ENCODE assay signal across 9 cellular contexts in genomic region chr2:97267411-97268074, GRCh38.
DNase-seq lines count a peak whose midpoint lies in the region; ATAC-seq and TF ChIP-seq lines count a peak whose summit lies in the region.
"Had no signal": no experiment of that assay in that cellular context is flagged by ENCODE, and none has a peak within 500 bp of the region (broad histone marks: within the 10 kb centered on the region; RNA-seq: fewer than 3 reads in every experiment).

No MANE protein-coding gene starts in this region.

- H3K36me3 ChIP-seq in heart left ventricle, result no peaks in the 10 kb centered on the region
- no peaks in the 10 kb centered on the region for H3K36me3 ChIP-seq in sigmoid colon

- peak in 2 of 4 donors; percentile 18 to 32 for ATAC-seq in heart left ventricle
- ATAC-seq in HG02981 (IDR thresholded peaks at IDR 0.05; ENCODE audit: unreplicated experiment), result no peak
- ATAC-seq in HG03460 (IDR thresholded peaks at IDR 0.05; ENCODE audit: unreplicated experiment), result no peak

- DNase-seq in H4 (ENCODE audit: low spot score) (peak; percentile 1), SK-MEL-5 (ENCODE audit: low read depth, low spot score) (peak; percentile 0), heart left ventricle (peak in 3 of 5 donors; percentile 14 to 56 (median 21)), sigmoid colon (peak; percentile 65), NCI-H2107 treated with DMSO at 0.1 percent for 48 hours (lab: John Stamatoyannopoulos, UW; ENCODE audit: unreplicated experiment) (no peak)
- DNase-seq: NCI-H2029; stimulated activated CD4-positive, alpha-beta T cell treated with anti-CD3 and anti-CD28 coated beads, Interleukin-2, amount 100 ng/mL, for 48 hours had no signal

- H3K27ac ChIP-seq in heart left ventricle (no peak overlapping the region), sigmoid colon (no peak overlapping the region)

- intact Hi-C loops in heart left ventricle (cut with DNase I) (no loop called here), sigmoid colon (cut with DNase I) (no loop called here)

- H3K4me3 ChIP-seq in heart left ventricle, result no peak overlapping the region
- no peak overlapping the region for H3K4me3 ChIP-seq in sigmoid colon

- TF ChIP-seq POLR2A in heart left ventricle (IDR thresholded peaks at IDR 0.05) (no peak), sigmoid colon (IDR thresholded peaks at IDR 0.05) (no peak)

- H3K27me3 ChIP-seq in heart left ventricle (no peaks in the 10 kb centered on the region), sigmoid colon (no peaks in the 10 kb centered on the region)

- TF ChIP-seq CTCF in heart left ventricle (IDR thresholded peaks at IDR 0.05) (no peak), sigmoid colon (IDR thresholded peaks at IDR 0.05) (no peak)

- WGBS in heart left ventricle, 4 donors, result 92 to 99% (median 94%) methylated on average over 10 of the region's 10 CpGs
- 93 to 98% methylated on average over 10 of the region's 10 CpGs for WGBS in sigmoid colon, 2 donors

- in situ Hi-C loops in SK-MEL-5 (cut with HindIII; ENCODE audit: low pct_unique_long_range_greater_than_20kb, low sequenced_read_pairs), result no loop called here

- H3K9me3 ChIP-seq in heart left ventricle (no peaks in the 10 kb centered on the region), sigmoid colon (no peaks in the 10 kb centered on the region)

- no peak for TF ChIP-seq EP300 in sigmoid colon (IDR thresholded peaks at IDR 0.05)

- H3K4me1 ChIP-seq in heart left ventricle (no peaks in the 10 kb centered on the region), sigmoid colon (no peaks in the 10 kb centered on the region)
